Comparison of ENCODE assay signal across 15 cellular contexts in the genomic region with DNA sequence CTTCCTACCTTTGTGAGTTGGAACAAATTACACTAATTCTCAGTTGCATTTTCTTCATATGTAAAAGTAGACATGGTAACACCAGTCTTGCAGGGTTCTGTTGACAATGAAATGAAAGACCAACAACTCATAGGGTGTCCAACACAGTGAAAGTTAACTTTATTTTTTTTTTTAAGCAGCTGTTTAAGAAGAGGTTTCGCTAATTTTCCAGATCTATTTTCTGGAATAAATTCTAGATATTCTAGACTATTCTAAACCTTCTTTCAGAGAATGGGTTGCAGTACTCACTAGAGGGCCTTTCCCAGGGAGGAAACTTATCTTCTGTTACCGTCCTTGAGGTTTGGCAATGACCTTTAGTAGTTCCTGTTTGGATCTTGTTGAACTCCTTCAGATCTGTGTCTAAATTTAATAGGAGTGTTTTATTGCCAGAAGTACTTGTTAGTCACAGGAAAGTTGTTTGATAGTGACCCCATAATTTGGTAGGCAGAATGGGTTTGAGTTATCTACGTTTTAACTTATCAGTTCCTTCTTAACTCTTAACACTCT. TPM values are rescaled to one million over a fixed set of nuclear protein-coding genes. Genes with fewer than 3 reads are reported as not detected.
DNase-seq lines count a peak whose midpoint lies in the region; ATAC-seq and TF ChIP-seq lines count a peak whose summit lies in the region.
"Had no signal": no experiment of that assay in that cellular context is flagged by ENCODE, and none has a peak within 500 bp of the region (broad histone marks: within the 10 kb centered on the region; RNA-seq: fewer than 3 reads in every experiment).

No MANE protein-coding gene starts in this region.

- POLR2A ChIA-PET in activated CD4-positive, alpha-beta T cell treated with anti-CD3 and anti-CD28 coated beads for 36 hours (lab: Charles Lee), result no interaction called here

- no peak overlapping the region for H3K4me3 ChIP-seq in HL-60 (replicated peaks; ENCODE audit: insufficient read depth, low read length)
- H3K4me3 ChIP-seq in fibroblast of pulmonary artery (replicated peaks; ENCODE audit: low read depth, low read length), result no peak overlapping the region
- H3K4me3 ChIP-seq in smooth muscle cell, result no peak overlapping the region
- H3K4me3 ChIP-seq: BLaER1, Peyer's patch had no signal

- no peaks in the 10 kb centered on the region for H3K36me3 Mint-ChIP-seq in activated CD4-positive, alpha-beta T cell treated with anti-CD3 and anti-CD28 coated beads for 36 hours (ENCODE audit: low read depth)
- H3K36me3 Mint-ChIP-seq: activated naive CD4-positive, alpha-beta T cell treated with anti-CD3 and anti-CD28 coated beads, Interleukin-2, amount 50 U/mL, for 24 hours had no signal

- no peak for TF ChIP-seq CTCF in HL-60 (IDR thresholded peaks at IDR 0.05; ENCODE audit: insufficient read depth, low read length)
- peak; percentile 12 for TF ChIP-seq CTCF in fibroblast of pulmonary artery (IDR thresholded peaks at IDR 0.05; ENCODE audit: low read length, missing control alignments)
- no peak for TF ChIP-seq CTCF in smooth muscle cell (IDR thresholded peaks at IDR 0.05; ENCODE audit: borderline replicate concordance, insufficient read depth, poor library complexity, severe bottlenecking)

- DNase-seq in HL-60 (ENCODE audit: low read depth in 1 of 2, low spot score in 1 of 2) (peak; percentile 18 to 46), SK-MEL-5 (ENCODE audit: low read depth, low spot score) (peak; percentile 68), fibroblast of pulmonary artery (ENCODE audit: low read depth) (peak; percentile 70), smooth muscle cell (lab: John Stamatoyannopoulos, UW; ENCODE audit: unreplicated experiment) (no peak), hypothalamus (lab: John Stamatoyannopoulos, UW) (no peak), HuH-7 (ENCODE audit: low spot score) (no peak)
- DNase-seq in activated CD4-positive, alpha-beta T cell treated with anti-CD3 and anti-CD28 coated beads for 36 hours, result no peak

- peaks cover 7% of the 10 kb centered on the region for H3K4me1 ChIP-seq in smooth muscle cell (ENCODE audit: low read depth)
- H3K4me1 ChIP-seq: BLaER1, Peyer's patch had no signal

- no peaks in the 10 kb centered on the region for H4K20me1 ChIP-seq in smooth muscle cell (ENCODE audit: low read depth)
- H4K20me1 ChIP-seq: BLaER1 had no signal

- ATAC-seq in GM21619 (IDR thresholded peaks at IDR 0.05; ENCODE audit: unreplicated experiment), result no peak
- no peak for ATAC-seq in activated CD4-positive, alpha-beta T cell treated with anti-CD3 and anti-CD28 coated beads for 36 hours

- H3K4me1 Mint-ChIP-seq in activated CD4-positive, alpha-beta T cell treated with anti-CD3 and anti-CD28 coated beads for 36 hours, result peaks cover 11% of the 10 kb centered on the region

- H3K9ac ChIP-seq in smooth muscle cell (ENCODE audit: low read depth), result no peak overlapping the region
- H3K9ac ChIP-seq: BLaER1 had no signal

- peak overlapping the region; percentile 33 for H2AFZ ChIP-seq in smooth muscle cell (ENCODE audit: low read depth)

- no peaks in the 10 kb centered on the region for H3K9me3 ChIP-seq in smooth muscle cell (replicated peaks; ENCODE audit: low read depth)
- H3K9me3 ChIP-seq: BLaER1, Peyer's patch had no signal

- WGBS in smooth muscle cell (ENCODE audit: low lambda C conversion rate), result 41% methylated on average over 3 of the region's 3 CpGs

- no peaks in the 10 kb centered on the region for H3K27me3 Mint-ChIP-seq in activated CD4-positive, alpha-beta T cell treated with anti-CD3 and anti-CD28 coated beads for 36 hours
- H3K27me3 Mint-ChIP-seq: activated naive CD4-positive, alpha-beta T cell treated with anti-CD3 and anti-CD28 coated beads, Interleukin-2, amount 50 U/mL, for 24 hours; dendritic cell treated with granulocyte-macrophage colony-stimulating factor and Interleukin-4, amounts not matched to agents 40 ng/mL and 50 ng/mL, for 4 days; stimulated activated naive CD8-positive, alpha-beta T cell treated with anti-CD3 and anti-CD28 coated beads, Interleukin-15, Interleukin-2, amounts not matched to agents 100 ng/mL and 50 ng/mL, for 24 hours had no signal

- H3K79me2 ChIP-seq in smooth muscle cell (ENCODE audit: low read depth), result peaks cover 8% of the 10 kb centered on the region

- H3K27ac ChIP-seq in HL-60 (replicated peaks), result no peak overlapping the region; the same call in 1 of the 2 replicates
- peak overlapping the region; percentile 9 for H3K27ac ChIP-seq in smooth muscle cell (ENCODE audit: low read depth)
- H3K27ac ChIP-seq: BLaER1, Peyer's patch had no signal

- no peaks in the 10 kb centered on the region for H3K36me3 ChIP-seq in smooth muscle cell (ENCODE audit: low read depth)
- H3K36me3 ChIP-seq: BLaER1, Peyer's patch had no signal

- H3K27me3 ChIP-seq in HL-60 (ENCODE audit: insufficient read depth, poor library complexity, severe bottlenecking), result no peaks in the 10 kb centered on the region
- no peaks in the 10 kb centered on the region for H3K27me3 ChIP-seq in smooth muscle cell (ENCODE audit: low read depth)
- H3K27me3 ChIP-seq: BLaER1, Peyer's patch had no signal

- in situ Hi-C loops in SK-MEL-5 (cut with HindIII; ENCODE audit: low pct_unique_long_range_greater_than_20kb, low sequenced_read_pairs), result no loop called here

- no peak overlapping the region for H3K4me3 Mint-ChIP-seq in activated CD4-positive, alpha-beta T cell treated with anti-CD3 and anti-CD28 coated beads for 36 hours
- H3K4me3 Mint-ChIP-seq: activated naive CD4-positive, alpha-beta T cell treated with anti-CD3 and anti-CD28 coated beads, Interleukin-2, amount 50 U/mL, for 24 hours; dendritic cell treated with granulocyte-macrophage colony-stimulating factor and Interleukin-4, amounts not matched to agents 40 ng/mL and 50 ng/mL, for 4 days; stimulated activated naive CD8-positive, alpha-beta T cell treated with anti-CD3 and anti-CD28 coated beads, Interleukin-15, Interleukin-2, amounts not matched to agents 100 ng/mL and 50 ng/mL, for 24 hours; T-helper 2 cell treated with Interferon-gamma antibody and Interleukin-4, amounts not matched to agents 5 μg/mL and 100 μg/mL, for 36 hours had no signal

- H3K9me3 Mint-ChIP-seq in activated CD4-positive, alpha-beta T cell treated with anti-CD3 and anti-CD28 coated beads for 36 hours (ENCODE audit: low read depth), result no peaks in the 10 kb centered on the region
- H3K9me3 Mint-ChIP-seq: activated naive CD4-positive, alpha-beta T cell treated with anti-CD3 and anti-CD28 coated beads, Interleukin-2, amount 50 U/mL, for 24 hours; dendritic cell treated with granulocyte-macrophage colony-stimulating factor and Interleukin-4, amounts not matched to agents 40 ng/mL and 50 ng/mL, for 4 days; stimulated activated naive CD8-positive, alpha-beta T cell treated with anti-CD3 and anti-CD28 coated beads, Interleukin-15, Interleukin-2, amounts not matched to agents 100 ng/mL and 50 ng/mL, for 24 hours; T-helper 2 cell treated with Interferon-gamma antibody and Interleukin-4, amounts not matched to agents 5 μg/mL and 100 μg/mL, for 36 hours had no signal

- no peak overlapping the region for H3K4me2 ChIP-seq in smooth muscle cell
- H3K4me2 ChIP-seq: BLaER1 had no signal

- intact Hi-C loops in activated CD4-positive, alpha-beta T cell treated with anti-CD3 and anti-CD28 coated beads for 36 hours (cut with DNase I, micrococcal nuclease), result loop anchor here (10.0 kb wide), 3 partner anchors 379 to 679 kb away; a partner anchor contains a TSS

- CTCF ChIA-PET in activated CD4-positive, alpha-beta T cell treated with anti-CD3 and anti-CD28 coated beads for 36 hours (lab: Charles Lee), result interaction anchor here (0.6 to 7.4 kb wide), 11 partner anchors 9 to 161 kb away, joined by 3 to 85 read pairs (median 4); no protein-coding TSS in a partner anchor

- H3F3A ChIP-seq in smooth muscle cell (ENCODE audit: low read depth), result no peaks in the 10 kb centered on the region

- no peak overlapping the region for H3K27ac Mint-ChIP-seq in activated CD4-positive, alpha-beta T cell treated with anti-CD3 and anti-CD28 coated beads for 36 hours
- H3K27ac Mint-ChIP-seq: stimulated activated naive CD8-positive, alpha-beta T cell treated with anti-CD3 and anti-CD28 coated beads, Interleukin-15, Interleukin-2, amounts not matched to agents 100 ng/mL and 50 ng/mL, for 24 hours; T-helper 2 cell treated with Interferon-gamma antibody and Interleukin-4, amounts not matched to agents 5 μg/mL and 100 μg/mL, for 36 hours had no signal

RNA-seq across cellular contexts. Expression of a gene that starts 2.8 kb away (rescaled TPM):
- not detected in 2 replicates for total RNA-seq in SK-MEL-5 (2014; rRNA removed; shearing (Covaris generic))
- polyA plus RNA-seq in SK-MEL-5 (2015; cell fraction: cytosol; rRNA removed), result not detected in 2 replicates
- polyA plus RNA-seq in SK-MEL-5 (2015; cell fraction: nucleus; rRNA removed), result not detected in 2 replicates
- 5.0 and 9.0 TPM in 2 replicates for total RNA-seq in smooth muscle cell
- polyA plus RNA-seq in smooth muscle cell, result 1.7 and 2.0 TPM in 2 replicates
- not detected for total RNA-seq in activated CD4-positive, alpha-beta T cell treated with anti-CD3 and anti-CD28 coated beads for 36 hours
- total RNA-seq: myocyte had no signal

RNA-seq across cellular contexts. Expression of a gene that starts 32.1 kb away (rescaled TPM):
- total RNA-seq in SK-MEL-5 (2014; rRNA removed; shearing (Covaris generic)), result 0.24 TPM in 1 of 2 replicates, not detected in the other
- 0.05 and 0.09 TPM in 2 replicates for polyA plus RNA-seq in SK-MEL-5 (2015; cell fraction: cytosol; rRNA removed)
- not detected in 2 replicates for polyA plus RNA-seq in SK-MEL-5 (2015; cell fraction: nucleus; rRNA removed)
- 0.22 and 1.7 TPM in 2 replicates for total RNA-seq in smooth muscle cell
- polyA plus RNA-seq in smooth muscle cell, result 0.93 and 2.4 TPM in 2 replicates
- total RNA-seq in activated CD4-positive, alpha-beta T cell treated with anti-CD3 and anti-CD28 coated beads for 36 hours, result not detected
- total RNA-seq: myocyte, Peyer's patch had no signal

RNA-seq across cellular contexts. Expression of a gene that starts 39.5 kb away (rescaled TPM):
- 402 and 415 TPM in 2 replicates for total RNA-seq in SK-MEL-5 (2014; rRNA removed; shearing (Covaris generic))
- polyA plus RNA-seq in SK-MEL-5 (2015; cell fraction: cytosol; rRNA removed), result 169 and 276 TPM in 2 replicates
- polyA plus RNA-seq in SK-MEL-5 (2015; cell fraction: nucleus; rRNA removed), result 34.3 and 59.2 TPM in 2 replicates
- total RNA-seq in smooth muscle cell, result 173 and 176 TPM in 2 replicates
- 626 and 815 TPM in 2 replicates for polyA plus RNA-seq in smooth muscle cell
- total RNA-seq in activated CD4-positive, alpha-beta T cell treated with anti-CD3 and anti-CD28 coated beads for 36 hours, result not detected
- total RNA-seq: myocyte had no signal

RNA-seq across cellular contexts. Expression of a gene that starts 42.6 kb away (rescaled TPM):
- 14.1 and 15.9 TPM in 2 replicates for total RNA-seq in SK-MEL-5 (2014; rRNA removed; shearing (Covaris generic))
- 4.2 and 4.3 TPM in 2 replicates for polyA plus RNA-seq in SK-MEL-5 (2015; cell fraction: cytosol; rRNA removed)
- polyA plus RNA-seq in SK-MEL-5 (2015; cell fraction: nucleus; rRNA removed), result 2.0 and 5.4 TPM in 2 replicates
- 0.63 and 1.6 TPM in 2 replicates for total RNA-seq in smooth muscle cell
- polyA plus RNA-seq in smooth muscle cell, result 1.2 and 1.3 TPM in 2 replicates
- total RNA-seq in activated CD4-positive, alpha-beta T cell treated with anti-CD3 and anti-CD28 coated beads for 36 hours, result 1 to 10 TPM; 2.9 to 3.0 TPM

RNA-seq across cellular contexts. Expression of a gene that starts 42.8 kb away (rescaled TPM):
- total RNA-seq in SK-MEL-5 (2014; rRNA removed; shearing (Covaris generic)), result 33.2 and 33.7 TPM in 2 replicates
- 62.4 and 70.6 TPM in 2 replicates for polyA plus RNA-seq in SK-MEL-5 (2015; cell fraction: cytosol; rRNA removed)
- 28.4 and 34.5 TPM in 2 replicates for polyA plus RNA-seq in SK-MEL-5 (2015; cell fraction: nucleus; rRNA removed)
- total RNA-seq in smooth muscle cell, result 20.6 and 24.2 TPM in 2 replicates
- polyA plus RNA-seq in smooth muscle cell, result 55.7 and 56.8 TPM in 2 replicates
- 100 to 1,000 TPM; 143 to 193 TPM for total RNA-seq in activated CD4-positive, alpha-beta T cell treated with anti-CD3 and anti-CD28 coated beads for 36 hours

Comparison
In these comparisons a context has a peak if more than half of its experiments do, and no peak if none do; other contexts are left out.
1. DNase-seq: peak in HL-60 (2 of 2), SK-MEL-5 (single experiment) and fibroblast of pulmonary artery (single experiment); none in smooth muscle cell (single experiment), hypothalamus (0 of 51), HuH-7 (single experiment) and activated CD4-positive, alpha-beta T cell treated with anti-CD3 and anti-CD28 coated beads for 36 hours (single experiment).
2. RNA of a gene that starts 39.5 kb away (total RNA-seq): 402 to 415 TPM in SK-MEL-5 and 173 to 176 TPM in smooth muscle cell; not detected in activated CD4-positive, alpha-beta T cell treated with anti-CD3 and anti-CD28 coated beads for 36 hours; every median in the first group is over 100 times any median in the second.